In genomic region chr1:1013105-1013921, GRCh38 we compare ENCODE assay signal across 1 cellular context.
A peak's percentile ranks its signal among the peaks of the same experiment; 100 is the strongest.
TF ChIP-seq lines count a peak whose summit lies in the region.

ISG15 (plus strand) TSS chr1:1013497; CDS start chr1:1013574, 77 bp downstream.

TF ChIP-seq in H1, 55 proteins besides CTCF, POLR2A, EP300 and RAD21:
- no peak for TF ChIP-seq RFX5 (IDR thresholded peaks at IDR 0.05; ENCODE audit: borderline replicate concordance, low read depth, low read length)
- TF ChIP-seq BCL11A (IDR thresholded peaks at IDR 0.05; ENCODE audit: low read depth in 2 of 2, low read length in 2 of 2), result no peak
- TF ChIP-seq CHD2 (IDR thresholded peaks at IDR 0.05; ENCODE audit: low read length), result 0 out of 2 replicates have a peak, but pooled peaks have one; percentile 18
- peak in 1 of 2 experiments; percentile 78; a peak in 2 of 4 replicates for TF ChIP-seq SIN3A (conservative IDR thresholded peaks at IDR 0.05 in 1 of 2, IDR thresholded peaks at IDR 0.05 in 1 of 2; ENCODE audit: low read depth in 1 of 2, low read length in 2 of 2)
- TF ChIP-seq NRF1 (IDR thresholded peaks at IDR 0.05; ENCODE audit: low read depth, low read length), result peak; percentile 11; the same call in 1 of the 2 replicates
- TF ChIP-seq TBP (IDR thresholded peaks at IDR 0.05; ENCODE audit: low read depth, low read length), result peak; percentile 80
- TF ChIP-seq GTF2F1 (IDR thresholded peaks at IDR 0.05; ENCODE audit: borderline replicate concordance, low read depth, low read length), result no peak
- no peak for TF ChIP-seq ATF2 (IDR thresholded peaks at IDR 0.05; ENCODE audit: low read length)
- peak; percentile 55; the same call in 1 of the 2 replicates for TF ChIP-seq TAF1 (IDR thresholded peaks at IDR 0.05; ENCODE audit: low read depth, low read length)
- no peak for TF ChIP-seq CBX8 (IDR thresholded peaks at IDR 0.05; ENCODE audit: borderline replicate concordance, low read depth, low read length)
- peak; percentile 31 for TF ChIP-seq SAP30 (IDR thresholded peaks at IDR 0.05; ENCODE audit: insufficient read depth, insufficient replicate concordance, low read length)
- no peak for TF ChIP-seq GABPA (IDR thresholded peaks at IDR 0.05; ENCODE audit: borderline replicate concordance, insufficient read depth, low read length)
- TF ChIP-seq POLR2AphosphoS5 (IDR thresholded peaks at IDR 0.05; ENCODE audit: low read depth, low read length), result peak; percentile 23; the same call in 1 of the 2 replicates
- peak; percentile 61; the same call in 1 of the 2 replicates for TF ChIP-seq CREB1 (IDR thresholded peaks at IDR 0.05)
- TF ChIP-seq SP1 (IDR thresholded peaks at IDR 0.05; ENCODE audit: low read depth, low read length), result 0 out of 2 replicates have a peak, but pooled peaks have one; percentile 28
- TF ChIP-seq RXRA (IDR thresholded peaks at IDR 0.05; ENCODE audit: insufficient read depth, low read depth, low read length), result no peak
- peak; percentile 73 for TF ChIP-seq ASH2L (IDR thresholded peaks at IDR 0.05; ENCODE audit: low read length)
- TF ChIP-seq MAFK (IDR thresholded peaks at IDR 0.05; ENCODE audit: low read depth, low read length), result no peak
- TF ChIP-seq PHF8 (conservative IDR thresholded peaks at IDR 0.05; ENCODE audit: low read depth, low read length), result peak; percentile 51; the same call in 1 of the 2 replicates
- no peak for TF ChIP-seq SP2 (IDR thresholded peaks at IDR 0.05; ENCODE audit: low read length)
- no peak for TF ChIP-seq JUN (IDR thresholded peaks at IDR 0.05; ENCODE audit: low read depth, low read length)
- TF ChIP-seq MAX (IDR thresholded peaks at IDR 0.05), result 0 out of 2 replicates have a peak, but pooled peaks have one; percentile 23
- peak; percentile 57 for TF ChIP-seq KDM4A (IDR thresholded peaks at IDR 0.05; ENCODE audit: low read depth, low read length, severe bottlenecking)
- no peak for TF ChIP-seq YY1 (IDR thresholded peaks at IDR 0.05; ENCODE audit: low read depth, low read length)
- peak in 1 of 2 experiments; percentile 25; a peak in 1 of 4 replicates for TF ChIP-seq HDAC2 (IDR thresholded peaks at IDR 0.05; ENCODE audit: borderline replicate concordance in 1 of 2, low read depth in 2 of 2, low read length in 2 of 2)
- TF ChIP-seq CTBP2 (IDR thresholded peaks at IDR 0.05; ENCODE audit: borderline replicate concordance, insufficient read depth, insufficient read length, low read length), result no peak
- TF ChIP-seq SUZ12 (IDR thresholded peaks at IDR 0.05; ENCODE audit: low read length), result no peak
- peak; percentile 81 for TF ChIP-seq SRF (IDR thresholded peaks at IDR 0.05; ENCODE audit: low read depth, low read length)
